ENCODE assay signal across 8 cellular contexts in genomic region chr6:71287926-71288227, GRCh38. TPM values are rescaled to one million over a fixed set of nuclear protein-coding genes. Genes with fewer than 3 reads are reported as not detected.
DNase-seq lines count a peak whose midpoint lies in the region; ATAC-seq, FAIRE-seq and TF ChIP-seq lines count a peak whose summit lies in the region.

No MANE protein-coding gene starts in this region.

- peaks cover 2% of the 10 kb centered on the region for H3K79me1 ChIP-seq in mesendoderm (ENCODE audit: low read length)

- H3K36me3 ChIP-seq in bronchial epithelial cell (ENCODE audit: control insufficient read depth, insufficient read depth, low read length) (no peaks in the 10 kb centered on the region), mesendoderm (ENCODE audit: control insufficient read depth, insufficient read depth, low read length) (no peaks in the 10 kb centered on the region), vagina (no peaks in the 10 kb centered on the region)

- no peak overlapping the region for H4K5ac ChIP-seq in mesendoderm (ENCODE audit: low read length)

- H3K27ac ChIP-seq in mesendoderm (ENCODE audit: low read depth, low read length) = no peak overlapping the region
- H3K27ac ChIP-seq in vagina = peak overlapping the region; percentile 98

- H2BK15ac ChIP-seq in mesendoderm (replicated peaks; ENCODE audit: low read depth) = no peak overlapping the region

- H3K9ac ChIP-seq in mesendoderm (ENCODE audit: low read length) = peak overlapping the region; percentile 64

- peak overlapping the region; percentile 73 for H3K27ac Mint-ChIP-seq in activated naive CD4-positive, alpha-beta T cell treated with anti-CD3 and anti-CD28 coated beads, Interleukin-2, amount 10 ng/mL, durations not matched to agents 7 days and 5 days

- TF ChIP-seq CTCF in bronchial epithelial cell (IDR thresholded peaks at IDR 0.05; ENCODE audit: insufficient read depth, low read length, severe bottlenecking) (no peak), vagina (IDR thresholded peaks at IDR 0.05) (no peak)

- DNase-seq in activated naive CD4-positive, alpha-beta T cell treated with anti-CD3 and anti-CD28 coated beads, Interleukin-2, amount 10 ng/mL, durations not matched to agents 7 days and 5 days = no peak
- DNase-seq in activated naive CD4-positive, alpha-beta T cell (lab: John Stamatoyannopoulos, UW) = no peak
- DNase-seq in bronchial epithelial cell (ENCODE audit: low read depth) (no peak), mesendoderm (no peak), vagina (ENCODE audit: extremely low spot score in 2 of 2) (no peak), NCI-H510A (lab: John Stamatoyannopoulos, UW) (no peak)
- no peak for DNase-seq in central memory CD4-positive, alpha-beta T cell

- H3K4ac ChIP-seq in mesendoderm (ENCODE audit: low read depth, low read length) = no peak overlapping the region

- H3K4me1 ChIP-seq in mesendoderm (ENCODE audit: control insufficient read depth, low read depth, low read length) = peaks cover 2% of the 10 kb centered on the region
- H3K4me1 ChIP-seq in vagina = peaks cover 54% of the 10 kb centered on the region

- H3K4me3 ChIP-seq in bronchial epithelial cell (ENCODE audit: low read depth, low read length) = peak overlapping the region; percentile 69
- no peak overlapping the region for H3K4me3 ChIP-seq in mesendoderm (ENCODE audit: low read length)
- H3K4me3 ChIP-seq in vagina = peak overlapping the region; percentile 77 to 94

- peak overlapping the region; percentile 90 for H3K23ac ChIP-seq in mesendoderm (ENCODE audit: low read length)

- no peaks in the 10 kb centered on the region for H3K79me2 ChIP-seq in mesendoderm (ENCODE audit: control insufficient read depth, insufficient read depth, low read length)

- CTCF ChIA-PET in activated naive CD4-positive, alpha-beta T cell treated with anti-CD3 and anti-CD28 coated beads, Interleukin-2, amount 10 ng/mL, durations not matched to agents 7 days and 5 days (lab: Charles Lee) = interaction anchor here (0.8 to 2.1 kb wide), 4 partner anchors 10 to 332 kb away, joined by 3 to 9 read pairs (median 3); no protein-coding TSS in a partner anchor

- no peak overlapping the region for H2BK5ac ChIP-seq in mesendoderm (ENCODE audit: low read length)

- no CpG with 5 or more reads among the region's 5 CpGs for WGBS in mesendoderm (ENCODE audit: extremely low coverage, insufficient coverage, low lambda C conversion rate)

- H4K8ac ChIP-seq in mesendoderm (ENCODE audit: low read depth, low read length) = no peak overlapping the region

- H3K27me3 ChIP-seq in bronchial epithelial cell (ENCODE audit: control insufficient read depth, insufficient read depth, low read length) (no peaks in the 10 kb centered on the region), mesendoderm (ENCODE audit: insufficient read depth, low read length, poor library complexity) (no peaks in the 10 kb centered on the region), vagina (no peaks in the 10 kb centered on the region)

- H3K4me2 ChIP-seq in mesendoderm (ENCODE audit: low read length) = peak overlapping the region; percentile 28

- no peak overlapping the region for H3K18ac ChIP-seq in mesendoderm (ENCODE audit: low read length)

- peaks cover 7% of the 10 kb centered on the region for H3K36me3 Mint-ChIP-seq in activated naive CD4-positive, alpha-beta T cell treated with anti-CD3 and anti-CD28 coated beads, Interleukin-2, amount 10 ng/mL, durations not matched to agents 7 days and 5 days

- H3K27me3 Mint-ChIP-seq in activated naive CD4-positive, alpha-beta T cell treated with anti-CD3 and anti-CD28 coated beads, Interleukin-2, amount 10 ng/mL, durations not matched to agents 7 days and 5 days = peaks cover 4% of the 10 kb centered on the region

- peaks cover 38% of the 10 kb centered on the region for H3K4me1 Mint-ChIP-seq in activated naive CD4-positive, alpha-beta T cell treated with anti-CD3 and anti-CD28 coated beads, Interleukin-2, amount 10 ng/mL, durations not matched to agents 7 days and 5 days

- H3K9me3 Mint-ChIP-seq in activated naive CD4-positive, alpha-beta T cell treated with anti-CD3 and anti-CD28 coated beads, Interleukin-2, amount 10 ng/mL, durations not matched to agents 7 days and 5 days = no peaks in the 10 kb centered on the region

- no peak for ATAC-seq in GM18502 (IDR thresholded peaks at IDR 0.05; ENCODE audit: poor library complexity, unreplicated experiment)

- no peak overlapping the region for H2BK120ac ChIP-seq in mesendoderm (ENCODE audit: low read depth, low read length)

- H3K56ac ChIP-seq in mesendoderm (ENCODE audit: low read length) = peak overlapping the region; percentile 86

- intact Hi-C loops in vagina (cut with DNase I) = no loop called here

- H2AK5ac ChIP-seq in mesendoderm (ENCODE audit: low read length) = no peak overlapping the region

- no peak for TF ChIP-seq POLR2A in vagina (IDR thresholded peaks at IDR 0.05)

- peak overlapping the region; percentile 72 for H3K4me3 Mint-ChIP-seq in activated naive CD4-positive, alpha-beta T cell treated with anti-CD3 and anti-CD28 coated beads, Interleukin-2, amount 10 ng/mL, durations not matched to agents 7 days and 5 days

- H3K9me3 ChIP-seq in vagina = no peaks in the 10 kb centered on the region

- no peak for FAIRE-seq in bronchial epithelial cell (lab: Jason Lieb, UNC)

RNA-seq across cellular contexts. Expression of gene OGFRL1, which starts 0.7 kb away (rescaled TPM):
- total RNA-seq in bronchial epithelial cell (10.0 and 20.4 TPM in 2 replicates), vagina (34.1 TPM)
- 5.6 TPM for polyA plus RNA-seq in mesendoderm (2013, experiment 1 of 2)
- polyA plus RNA-seq in mesendoderm (2013, experiment 2 of 2) = 5.9 TPM
